ENCODE assay signal across 1 cellular context in genomic region chr7:98323597-98324322, GRCh38.
TF ChIP-seq lines count a peak whose summit lies in the region.

No MANE protein-coding gene starts in this region.

TF ChIP-seq in IMR-90, 13 proteins besides CTCF, POLR2A, EP300 and RAD21 (continued from another document):
- TF ChIP-seq NFE2L2 (IDR thresholded peaks at IDR 0.05; ENCODE audit: low read depth, low read length) (no peak), MXI1 (IDR thresholded peaks at IDR 0.05; ENCODE audit: borderline replicate concordance, low read depth, low read length) (no peak), RFX5 (IDR thresholded peaks at IDR 0.05; ENCODE audit: low read depth, low read length) (no peak), MAFK (IDR thresholded peaks at IDR 0.05; ENCODE audit: low read depth, low read length) (no peak), CHD1 (IDR thresholded peaks at IDR 0.05; ENCODE audit: low read depth, low read length) (no peak)
